Comparison of ENCODE assay signal across 1 cellular context in the genomic region with DNA sequence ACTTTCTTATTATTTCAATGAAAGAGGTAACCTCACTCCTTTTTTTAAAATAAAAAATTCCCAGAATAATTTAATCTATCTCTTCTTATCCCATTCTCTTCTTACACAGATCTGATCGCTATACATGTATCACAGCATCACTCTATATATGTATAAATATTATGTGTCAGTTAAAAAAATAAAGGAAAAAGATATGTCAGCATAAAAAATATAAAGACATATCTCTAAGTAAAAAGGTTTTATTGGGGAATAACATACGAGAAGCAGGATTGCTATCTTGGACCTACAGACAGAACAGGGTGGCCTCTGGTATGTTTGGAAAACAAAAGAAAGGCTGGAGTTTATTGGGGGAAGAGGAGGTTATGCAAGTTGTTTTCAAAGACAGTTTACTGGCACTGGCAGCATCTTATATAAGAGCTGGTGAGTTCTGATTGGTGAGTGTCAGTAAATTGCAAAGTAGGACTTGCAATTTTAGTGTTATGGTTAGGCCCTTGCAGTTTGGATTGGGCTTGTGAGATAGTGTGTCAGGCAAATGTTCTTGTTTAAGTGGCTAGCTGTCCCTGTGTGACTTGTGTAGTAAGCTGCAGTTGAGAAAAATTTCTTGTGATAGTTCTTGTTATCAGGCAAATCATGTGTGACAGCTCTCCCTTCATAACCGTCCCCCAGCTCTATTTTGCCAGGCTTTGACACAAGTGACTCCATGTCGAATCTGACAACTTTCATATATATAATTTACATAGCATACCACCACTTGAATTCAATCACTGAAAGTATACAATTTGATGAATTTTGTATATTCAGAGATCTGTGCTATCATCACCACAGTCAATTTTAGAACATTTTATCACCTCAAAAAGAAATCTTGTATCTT.
TF ChIP-seq lines count a peak whose summit lies in the region.

No MANE protein-coding gene starts in this region.

TF ChIP-seq in H1, 55 proteins besides CTCF, POLR2A, EP300 and RAD21:
- no peak for TF ChIP-seq TAF7 (optimal IDR thresholded peaks at IDR 0.05; ENCODE audit: borderline replicate concordance, low read depth, low read length)
- TF ChIP-seq SIN3A (conservative IDR thresholded peaks at IDR 0.05 in 1 of 2, IDR thresholded peaks at IDR 0.05 in 1 of 2; ENCODE audit: low read depth in 1 of 2, low read length in 2 of 2), result no peak
- no peak for TF ChIP-seq FOSL1 (IDR thresholded peaks at IDR 0.05; ENCODE audit: insufficient read depth, low read depth, low read length)
- no peak for TF ChIP-seq BACH1 (IDR thresholded peaks at IDR 0.05; ENCODE audit: low read length)
- no peak for TF ChIP-seq HDAC2 (IDR thresholded peaks at IDR 0.05; ENCODE audit: borderline replicate concordance in 1 of 2, low read depth in 2 of 2, low read length in 2 of 2)
- TF ChIP-seq, protein P1, sequence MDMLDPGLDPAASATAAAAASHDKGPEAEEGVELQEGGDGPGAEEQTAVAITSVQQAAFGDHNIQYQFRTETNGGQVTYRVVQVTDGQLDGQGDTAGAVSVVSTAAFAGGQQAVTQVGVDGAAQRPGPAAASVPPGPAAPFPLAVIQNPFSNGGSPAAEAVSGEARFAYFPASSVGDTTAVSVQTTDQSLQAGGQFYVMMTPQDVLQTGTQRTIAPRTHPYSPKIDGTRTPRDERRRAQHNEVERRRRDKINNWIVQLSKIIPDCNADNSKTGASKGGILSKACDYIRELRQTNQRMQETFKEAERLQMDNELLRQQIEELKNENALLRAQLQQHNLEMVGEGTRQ (IDR thresholded peaks at IDR 0.05; ENCODE audit: low read length), result no peak
- TF ChIP-seq, protein P2, sequence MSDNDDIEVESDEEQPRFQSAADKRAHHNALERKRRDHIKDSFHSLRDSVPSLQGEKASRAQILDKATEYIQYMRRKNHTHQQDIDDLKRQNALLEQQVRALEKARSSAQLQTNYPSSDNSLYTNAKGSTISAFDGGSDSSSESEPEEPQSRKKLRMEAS (IDR thresholded peaks at IDR 0.05), result no peak
- no peak for TF ChIP-seq CEBPB (IDR thresholded peaks at IDR 0.05; ENCODE audit: low read depth, low read length)
